In genomic region chr18:4858378-4859127, GRCh38 we compare ENCODE assay signal across 9 cellular contexts.
"Had no signal": no experiment of that assay in that cellular context is flagged by ENCODE, and none has a peak within 500 bp of the region (broad histone marks: within the 10 kb centered on the region; RNA-seq: fewer than 3 reads in every experiment).

No MANE protein-coding gene starts in this region.

- H3K9ac ChIP-seq: GM23248, KMS-11 had no signal

- H2AFZ ChIP-seq: GM23248 had no signal

- DNase-seq: GM23248, GOT3, H9, HCEC 1CT, Karpas-422, KBM-7 had no signal

- H3K4me2 ChIP-seq: KMS-11 had no signal

- H3K4me3 ChIP-seq: GM23248 had no signal

- H3K27ac ChIP-seq: GM23248, KMS-11 had no signal

- FAIRE-seq: H54, HTR-8/SVneo had no signal
